In the genomic region with DNA sequence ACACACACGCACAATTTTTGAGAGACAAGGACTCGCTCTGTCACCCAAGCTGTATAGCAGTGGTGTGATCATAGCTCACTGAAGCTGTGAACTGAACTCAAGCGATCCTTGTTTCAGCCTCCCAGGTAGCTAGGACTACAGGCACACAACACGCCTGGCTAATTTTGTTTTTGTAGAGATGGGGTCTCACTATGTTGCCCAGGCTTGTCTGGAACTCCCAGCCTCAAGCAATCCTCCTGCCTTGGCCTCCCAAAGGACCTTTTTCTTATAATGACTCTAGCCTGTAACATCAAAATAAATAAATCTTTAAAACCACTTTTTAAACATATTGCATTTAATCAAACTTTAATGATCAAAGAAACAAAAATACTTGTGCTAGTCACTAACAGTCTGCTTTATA, we compare ENCODE assay signal across 28 cellular contexts.
"Had no signal": no experiment of that assay in that cellular context is flagged by ENCODE, and none has a peak within 500 bp of the region (broad histone marks: within the 10 kb centered on the region; RNA-seq: fewer than 3 reads in every experiment).

No MANE protein-coding gene starts in this region.

- FAIRE-seq: urothelium cell line had no signal

- H3K27me3 ChIP-seq: ovary, thyroid gland, upper lobe of left lung, vagina had no signal

- H3K4me1 ChIP-seq: parathyroid adenoma, psoas muscle, thyroid gland, tibial nerve, upper lobe of left lung, vagina had no signal

- DNase-seq: naive thymus-derived CD4-positive, alpha-beta T cell; natural killer cell; occipital lobe; ovary; posterior cingulate gyrus; psoas muscle; right cardiac atrium; stimulated activated CD4-positive, alpha-beta T cell treated with anti-CD3 and anti-CD28 coated beads, Interleukin-15, amount 100 ng/mL, for 24 hours; stimulated activated CD4-positive, alpha-beta T cell treated with anti-CD3 and anti-CD28 coated beads, Interleukin-2, amount 100 ng/mL, for 24 hours; stimulated activated CD4-positive, alpha-beta T cell treated with anti-CD3 and anti-CD28 coated beads, Interleukin-2, amount 100 ng/mL, for 48 hours; stimulated activated CD4-positive, alpha-beta T cell treated with anti-CD3 and anti-CD28 coated beads, Interleukin-4, amount 100 ng/mL, for 24 hours; stimulated activated naive B cell treated with anti-CD40 and anti-IgM and Interleukin-4, amounts not matched to agents 10 μg/mL and 1 μg/mL and 100 μg/mL, for 72 hours; stimulated activated naive CD4-positive, alpha-beta T cell treated with Interleukin-2 at 50 U/mL for 16 hours; stomach; thyroid gland; upper lobe of left lung had no signal

- H3K79me2 ChIP-seq: parathyroid adenoma had no signal

- H3K9me3 Mint-ChIP-seq: naive thymus-derived CD4-positive, alpha-beta T cell; natural killer cell; nephron; neural progenitor cell; stimulated activated effector memory CD8-positive, alpha-beta T cell treated with anti-CD3 and anti-CD28 coated beads, Interleukin-12 subunit alpha, Interleukin-12 subunit beta, amount 100 ng/mL, for 72 hours; stimulated activated naive B cell treated with anti-CD40 and anti-IgM and Interleukin-4, amounts not matched to agents 10 μg/mL and 1 μg/mL and 100 μg/mL, for 72 hours; stimulated activated naive CD8-positive, alpha-beta T cell treated with anti-CD3 and anti-CD28 coated beads, Interleukin-15, Interleukin-2, amounts not matched to agents 100 ng/mL and 50 ng/mL, for 24 hours had no signal

- H3K27ac ChIP-seq: neural progenitor cell, ovary, parathyroid adenoma, psoas muscle, skin epidermis, stomach, thoracic aorta, thyroid gland, tibial nerve, upper lobe of left lung, vagina had no signal

- H3K27me3 Mint-ChIP-seq: progenitor cell of endocrine pancreas had no signal

- H3K27ac Mint-ChIP-seq: naive thymus-derived CD4-positive, alpha-beta T cell; nephron; neural progenitor cell; progenitor cell of endocrine pancreas; stimulated activated effector memory CD8-positive, alpha-beta T cell treated with anti-CD3 and anti-CD28 coated beads, Interleukin-12 subunit alpha, Interleukin-12 subunit beta, amount 100 ng/mL, for 72 hours; stimulated activated naive B cell treated with anti-CD40 and anti-IgM and Interleukin-4, amounts not matched to agents 10 μg/mL and 1 μg/mL and 100 μg/mL, for 72 hours; stimulated activated naive CD8-positive, alpha-beta T cell treated with anti-CD3 and anti-CD28 coated beads, Interleukin-15, Interleukin-2, amounts not matched to agents 100 ng/mL and 50 ng/mL, for 24 hours had no signal

- H3K9ac ChIP-seq: neural progenitor cell, parathyroid adenoma had no signal

- H3K36me3 ChIP-seq: neural progenitor cell, ovary, thoracic aorta had no signal

- H3K4me3 ChIP-seq: neural progenitor cell, ovary, psoas muscle, skin epidermis, stomach, thoracic aorta, thyroid gland, tibial nerve, upper lobe of left lung, vagina had no signal

- H3K4me2 ChIP-seq: neural progenitor cell had no signal

- H3K4me3 Mint-ChIP-seq: naive thymus-derived CD4-positive, alpha-beta T cell; natural killer cell; nephron; neural progenitor cell; stimulated activated effector memory CD8-positive, alpha-beta T cell treated with anti-CD3 and anti-CD28 coated beads, Interleukin-12 subunit alpha, Interleukin-12 subunit beta, amount 100 ng/mL, for 72 hours; stimulated activated naive B cell treated with anti-CD40 and anti-IgM and Interleukin-4, amounts not matched to agents 10 μg/mL and 1 μg/mL and 100 μg/mL, for 72 hours; stimulated activated naive CD8-positive, alpha-beta T cell treated with anti-CD3 and anti-CD28 coated beads, Interleukin-15, Interleukin-2, amounts not matched to agents 100 ng/mL and 50 ng/mL, for 24 hours had no signal

- ATAC-seq: naive thymus-derived CD4-positive, alpha-beta T cell; natural killer cell; psoas muscle; right cardiac atrium; sciatic nerve; stimulated activated effector memory CD8-positive, alpha-beta T cell treated with anti-CD3 and anti-CD28 coated beads, Interleukin-12 subunit alpha, Interleukin-12 subunit beta, amount 100 ng/mL, for 72 hours; stimulated activated naive B cell treated with anti-CD40 and anti-IgM and Interleukin-4, amounts not matched to agents 10 μg/mL and 1 μg/mL and 100 μg/mL, for 72 hours had no signal

- H3K9me3 ChIP-seq: ovary, psoas muscle, stomach, thoracic aorta, thyroid gland, tibial nerve, upper lobe of left lung, vagina had no signal

- H3K4me1 Mint-ChIP-seq: nephron; stimulated activated naive B cell treated with anti-CD40 and anti-IgM and Interleukin-4, amounts not matched to agents 10 μg/mL and 1 μg/mL and 100 μg/mL, for 72 hours had no signal

- H2AFZ ChIP-seq: neural progenitor cell, parathyroid adenoma had no signal
